Comparison of ENCODE assay signal across 8 cellular contexts in the genomic region with DNA sequence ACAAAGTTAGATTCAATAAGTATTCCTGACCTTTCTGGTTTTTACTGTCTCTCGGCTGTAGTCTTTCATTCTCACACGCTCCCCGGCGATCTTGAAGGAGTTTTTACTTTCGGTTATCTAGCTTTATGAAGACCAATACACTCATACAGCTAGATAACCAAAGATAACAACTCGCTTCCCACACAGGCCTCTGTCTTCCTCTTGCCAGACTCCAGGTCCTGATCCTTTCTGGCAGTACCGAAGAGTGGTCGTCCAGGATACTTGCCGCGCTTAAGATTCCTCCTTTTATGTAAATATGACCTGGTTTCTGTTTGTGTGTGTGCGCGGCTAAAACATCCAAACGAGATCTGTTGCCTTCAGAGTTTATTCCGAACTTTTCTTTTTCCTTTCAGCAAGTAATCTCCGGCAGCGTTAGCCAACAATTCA.
DNase-seq lines count a peak whose midpoint lies in the region; ATAC-seq and TF ChIP-seq lines count a peak whose summit lies in the region.

No MANE protein-coding gene starts in this region.

- H3F3A ChIP-seq in MM.1S (ENCODE audit: insufficient read depth, low read length) = peaks cover 13% of the 10 kb centered on the region

- peak overlapping the region; percentile 80 for H3K4me2 ChIP-seq in MM.1S (ENCODE audit: low read depth, low read length)

- no peaks in the 10 kb centered on the region for H3K9me2 ChIP-seq in MM.1S (replicated peaks; ENCODE audit: insufficient read depth, low read length)

- peaks cover 41% of the 10 kb centered on the region for H3K4me1 ChIP-seq in MM.1S (ENCODE audit: low read length)
- H3K4me1 ChIP-seq in neuron (ENCODE audit: insufficient read depth, low read length) = peaks cover 41% of the 10 kb centered on the region
- peaks cover 10% of the 10 kb centered on the region for H3K4me1 ChIP-seq in SJCRH30

- H3K4me3 ChIP-seq in GM12865 (ENCODE audit: low read depth, low read length) (peak overlapping the region; percentile 69), MM.1S (ENCODE audit: low read length) (peak overlapping the region; percentile 79), neuron (ENCODE audit: low read length) (peak overlapping the region; percentile 90), SJCRH30 (no peak overlapping the region)

- no peaks in the 10 kb centered on the region for H3K36me3 ChIP-seq in MM.1S (replicated peaks; ENCODE audit: insufficient read depth, low read length)
- peaks cover 63% of the 10 kb centered on the region for H3K36me3 ChIP-seq in neuron (ENCODE audit: insufficient read depth, low read length)
- H3K36me3 ChIP-seq in SJCRH30 = peaks cover 12% of the 10 kb centered on the region

- no peaks in the 10 kb centered on the region for H4K20me1 ChIP-seq in MM.1S (ENCODE audit: insufficient read depth, low read length)

- H3K27me3 ChIP-seq in MM.1S (replicated peaks; ENCODE audit: insufficient read depth, low read length) (no peaks in the 10 kb centered on the region), neuron (ENCODE audit: insufficient read depth, low read length) (no peaks in the 10 kb centered on the region), SJCRH30 (no peaks in the 10 kb centered on the region)

- no peaks in the 10 kb centered on the region for H3K9me3 ChIP-seq in MM.1S (replicated peaks; ENCODE audit: insufficient read depth, low read length)
- H3K9me3 ChIP-seq in neuron (ENCODE audit: low read length) = no peaks in the 10 kb centered on the region
- no peaks in the 10 kb centered on the region for H3K9me3 ChIP-seq in SJCRH30 (replicated peaks)

- peak overlapping the region; percentile 72 for H3K9ac ChIP-seq in MM.1S (ENCODE audit: low read length)

- H3K79me2 ChIP-seq in MM.1S (ENCODE audit: low read length) = peaks cover 21% of the 10 kb centered on the region

- TF ChIP-seq CTCF in GM12865 (IDR thresholded peaks at IDR 0.05; ENCODE audit: insufficient read depth, low read depth, low read length, missing control alignments) (no peak), MM.1S (IDR thresholded peaks at IDR 0.05; ENCODE audit: low read length) (no peak)

- peak; percentile 36 for DNase-seq in GM12865 (ENCODE audit: low read depth)
- peak; percentile 63 for DNase-seq in MM.1S
- DNase-seq in activated effector memory CD4-positive, alpha-beta T cell treated with Interleukin-2 at 50 U/mL for 16 hours = no peak
- no peak for DNase-seq in SJCRH30
- DNase-seq in DMS79 treated with DMSO at 0.1 percent for 48 hours (lab: John Stamatoyannopoulos, UW) = no peak

- H3K27ac ChIP-seq in MM.1S (ENCODE audit: low read length) = peak overlapping the region; percentile 66; the same call in 1 of the 2 replicates
- peak overlapping the region; percentile 80 for H3K27ac ChIP-seq in cingulate gyrus (ENCODE audit: low read depth, low read length)
- H3K27ac ChIP-seq in SJCRH30 = no peak overlapping the region

- peak; percentile 37 for ATAC-seq in GM21825 (IDR thresholded peaks at IDR 0.05; ENCODE audit: unreplicated experiment)

- H2AFZ ChIP-seq in MM.1S (ENCODE audit: low read length) (peak overlapping the region; percentile 78), neuron (ENCODE audit: low read depth, low read length) (no peak overlapping the region)

Comparison
In these comparisons a context has a peak if more than half of its experiments do, and no peak if none do; other contexts are left out.
1. DNase-seq: peak in GM12865 (single experiment) and MM.1S (single experiment); none in activated effector memory CD4-positive, alpha-beta T cell treated with Interleukin-2 at 50 U/mL for 16 hours (single experiment), SJCRH30 (0 of 2) and DMS79 treated with DMSO at 0.1 percent for 48 hours (single experiment).